ENCODE assay signal across 27 cellular contexts in the genomic region with DNA sequence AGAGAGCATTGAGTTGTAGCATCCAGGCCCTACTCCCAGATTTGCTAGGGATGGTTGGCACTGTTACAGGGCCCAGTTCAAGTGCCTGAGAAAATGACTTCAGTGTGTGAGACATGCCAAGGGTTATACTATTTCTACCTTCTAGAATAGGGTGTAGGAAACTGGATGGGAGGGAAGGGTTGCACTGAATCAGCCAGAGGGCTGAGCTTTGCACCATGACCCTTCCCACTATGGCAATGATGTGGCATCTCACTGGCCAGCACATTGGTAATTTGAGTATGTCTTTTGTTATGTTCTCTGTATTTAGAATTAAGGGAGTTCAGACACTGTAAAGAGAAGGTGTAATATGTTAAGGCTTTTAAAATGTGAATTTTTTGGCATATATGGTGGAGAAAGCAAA.
"Had no signal": no experiment of that assay in that cellular context is flagged by ENCODE, and none has a peak within 500 bp of the region (broad histone marks: within the 10 kb centered on the region; RNA-seq: fewer than 3 reads in every experiment).

No MANE protein-coding gene starts in this region.

- DNase-seq: activated CD4-positive, alpha-beta memory T cell treated with anti-CD3 and anti-CD28 coated beads for 36 hours; activated CD4-positive, alpha-beta T cell treated with anti-CD3 and anti-CD28 coated beads for 36 hours; activated CD4-positive, alpha-beta T cell treated with anti-CD3 and anti-CD28 coated beads, Interleukin-2, amount 10 ng/mL, durations not matched to agents 24 days and 14 days; activated CD4-positive, CD25-positive, alpha-beta regulatory T cell; activated CD4-positive, CD25-positive, alpha-beta regulatory T cell treated with anti-CD3 and anti-CD28 coated beads, Interleukin-2, amount 50 U/mL, for 72 hours; activated CD8-positive, alpha-beta memory T cell treated with anti-CD3 and anti-CD28 coated beads, Interleukin-2, amount 10 ng/mL, durations not matched to agents 7 days and 5 days; activated CD8-positive, alpha-beta memory T cell treated with anti-CD3 and anti-CD28 coated beads, Interleukin-2, amount 50 U/mL, for 4 hours; activated CD8-positive, alpha-beta T cell treated with anti-CD3 and anti-CD28 coated beads, Interleukin-2, amount 10 ng/mL, durations not matched to agents 7 days and 5 days; activated effector memory CD4-positive, alpha-beta T cell treated with anti-CD3 and anti-CD28 coated beads, Interleukin-2, amount 50 U/mL, for 16 hours; activated naive CD4-positive, alpha-beta T cell treated with anti-CD3 and anti-CD28 coated beads, Interleukin-2, amount 10 ng/mL, durations not matched to agents 7 days and 5 days; activated naive CD8-positive, alpha-beta T cell treated with anti-CD3 and anti-CD28 coated beads, Interleukin-2, amount 10 ng/mL, durations not matched to agents 7 days and 5 days; activated T-cell treated with anti-CD3 and anti-CD28 coated beads, Interleukin-2, amount 50 U/mL, for 1 hour; activated T-cell treated with anti-CD3 and anti-CD28 coated beads, Interleukin-2, amount 50 U/mL, for 48 hours; brain microvascular endothelial cell; cortex of kidney; dermis blood vessel endothelial cell; effector CD4-positive, alpha-beta T cell; effector memory CD8-positive, alpha-beta T cell; erythroblast; foreskin keratinocyte; gastrocnemius medialis; heart right ventricle; T-helper 2 cell had no signal

- H3K4me3 Mint-ChIP-seq: activated CD4-positive, alpha-beta memory T cell treated with anti-CD3 and anti-CD28 coated beads for 36 hours; activated CD4-positive, alpha-beta T cell treated with anti-CD3 and anti-CD28 coated beads for 36 hours; activated CD4-positive, alpha-beta T cell treated with anti-CD3 and anti-CD28 coated beads, Interleukin-2, amount 10 ng/mL, durations not matched to agents 24 days and 14 days; activated CD8-positive, alpha-beta memory T cell treated with anti-CD3 and anti-CD28 coated beads, Interleukin-2, amount 10 ng/mL, durations not matched to agents 7 days and 5 days; activated CD8-positive, alpha-beta T cell treated with anti-CD3 and anti-CD28 coated beads, Interleukin-2, amount 10 ng/mL, durations not matched to agents 7 days and 5 days; activated naive CD4-positive, alpha-beta T cell treated with anti-CD3 and anti-CD28 coated beads, Interleukin-2, amount 10 ng/mL, durations not matched to agents 7 days and 5 days; activated naive CD8-positive, alpha-beta T cell treated with anti-CD3 and anti-CD28 coated beads, Interleukin-2, amount 10 ng/mL, durations not matched to agents 7 days and 5 days; activated T-helper 1 cell treated with anti-CD3 and anti-CD28 coated beads, Interleukin-12 subunit alpha, Interleukin-12 subunit beta, Interleukin-2, Interleukin-4 antibody, amounts not matched to agents 30 ng/mL and 10 ng/mL and 1 ng/mL, durations not matched to agents 14 hours and 24 hours and 36 hours; central memory CD8-positive, alpha-beta T cell; effector memory CD8-positive, alpha-beta T cell had no signal

- ATAC-seq: activated CD4-positive, alpha-beta T cell treated with anti-CD3 and anti-CD28 coated beads for 36 hours; activated CD8-positive, alpha-beta memory T cell treated with anti-CD3 and anti-CD28 coated beads, Interleukin-2, amount 10 ng/mL, durations not matched to agents 7 days and 5 days; activated CD8-positive, alpha-beta T cell treated with anti-CD3 and anti-CD28 coated beads, Interleukin-2, amount 10 ng/mL, durations not matched to agents 7 days and 5 days; activated naive CD4-positive, alpha-beta T cell treated with anti-CD3 and anti-CD28 coated beads, Interleukin-2, amount 50 U/mL, for 72 hours; effector memory CD8-positive, alpha-beta T cell; foreskin keratinocyte; gastrocnemius medialis; heart right ventricle had no signal

- H3K27me3 Mint-ChIP-seq: activated CD4-positive, alpha-beta memory T cell treated with anti-CD3 and anti-CD28 coated beads for 36 hours; activated CD4-positive, alpha-beta T cell treated with anti-CD3 and anti-CD28 coated beads for 36 hours; activated CD4-positive, alpha-beta T cell treated with anti-CD3 and anti-CD28 coated beads, Interleukin-2, amount 10 ng/mL, durations not matched to agents 24 days and 14 days; activated CD8-positive, alpha-beta memory T cell treated with anti-CD3 and anti-CD28 coated beads, Interleukin-2, amount 10 ng/mL, durations not matched to agents 7 days and 5 days; activated naive CD4-positive, alpha-beta T cell treated with anti-CD3 and anti-CD28 coated beads, Interleukin-2, amount 10 ng/mL, durations not matched to agents 7 days and 5 days; activated naive CD8-positive, alpha-beta T cell treated with anti-CD3 and anti-CD28 coated beads, Interleukin-2, amount 10 ng/mL, durations not matched to agents 7 days and 5 days; central memory CD8-positive, alpha-beta T cell; effector memory CD8-positive, alpha-beta T cell had no signal

- H3K27ac Mint-ChIP-seq: activated CD4-positive, alpha-beta memory T cell treated with anti-CD3 and anti-CD28 coated beads for 36 hours; activated CD4-positive, alpha-beta T cell treated with anti-CD3 and anti-CD28 coated beads for 36 hours; activated CD4-positive, alpha-beta T cell treated with anti-CD3 and anti-CD28 coated beads, Interleukin-2, amount 10 ng/mL, durations not matched to agents 24 days and 14 days; activated CD8-positive, alpha-beta memory T cell treated with anti-CD3 and anti-CD28 coated beads, Interleukin-2, amount 10 ng/mL, durations not matched to agents 7 days and 5 days; activated CD8-positive, alpha-beta T cell treated with anti-CD3 and anti-CD28 coated beads, Interleukin-2, amount 10 ng/mL, durations not matched to agents 7 days and 5 days; activated naive CD4-positive, alpha-beta T cell treated with anti-CD3 and anti-CD28 coated beads, Interleukin-2, amount 10 ng/mL, durations not matched to agents 7 days and 5 days; activated naive CD4-positive, alpha-beta T cell treated with anti-CD3 and anti-CD28 coated beads, Interleukin-2, amount 50 U/mL, for 72 hours; activated T-helper 1 cell treated with anti-CD3 and anti-CD28 coated beads, Interleukin-12 subunit alpha, Interleukin-12 subunit beta, Interleukin-2, Interleukin-4 antibody, amounts not matched to agents 30 ng/mL and 10 ng/mL and 1 ng/mL, durations not matched to agents 14 hours and 24 hours and 36 hours; activated T-helper 2 cell treated with anti-CD3 and anti-CD28 coated beads, Interferon-gamma antibody, Interleukin-2, Interleukin-4, amounts not matched to agents 10 μg/mL and 5 μg/mL and 100 μg/mL, durations not matched to agents 14 hours and 24 hours and 36 hours; effector memory CD8-positive, alpha-beta T cell had no signal

- H3K4me1 Mint-ChIP-seq: activated CD4-positive, alpha-beta T cell treated with anti-CD3 and anti-CD28 coated beads for 36 hours; activated CD4-positive, alpha-beta T cell treated with anti-CD3 and anti-CD28 coated beads, Interleukin-2, amount 10 ng/mL, durations not matched to agents 24 days and 14 days; activated CD8-positive, alpha-beta memory T cell treated with anti-CD3 and anti-CD28 coated beads, Interleukin-2, amount 10 ng/mL, durations not matched to agents 7 days and 5 days; activated naive CD4-positive, alpha-beta T cell treated with anti-CD3 and anti-CD28 coated beads, Interleukin-2, amount 10 ng/mL, durations not matched to agents 7 days and 5 days; activated naive CD8-positive, alpha-beta T cell treated with anti-CD3 and anti-CD28 coated beads, Interleukin-2, amount 10 ng/mL, durations not matched to agents 7 days and 5 days; central memory CD8-positive, alpha-beta T cell had no signal

- H3K36me3 Mint-ChIP-seq: activated CD4-positive, alpha-beta memory T cell treated with anti-CD3 and anti-CD28 coated beads for 36 hours; activated CD8-positive, alpha-beta memory T cell treated with anti-CD3 and anti-CD28 coated beads, Interleukin-2, amount 10 ng/mL, durations not matched to agents 7 days and 5 days; activated naive CD4-positive, alpha-beta T cell treated with anti-CD3 and anti-CD28 coated beads, Interleukin-2, amount 10 ng/mL, durations not matched to agents 7 days and 5 days had no signal
